In the genomic region with DNA sequence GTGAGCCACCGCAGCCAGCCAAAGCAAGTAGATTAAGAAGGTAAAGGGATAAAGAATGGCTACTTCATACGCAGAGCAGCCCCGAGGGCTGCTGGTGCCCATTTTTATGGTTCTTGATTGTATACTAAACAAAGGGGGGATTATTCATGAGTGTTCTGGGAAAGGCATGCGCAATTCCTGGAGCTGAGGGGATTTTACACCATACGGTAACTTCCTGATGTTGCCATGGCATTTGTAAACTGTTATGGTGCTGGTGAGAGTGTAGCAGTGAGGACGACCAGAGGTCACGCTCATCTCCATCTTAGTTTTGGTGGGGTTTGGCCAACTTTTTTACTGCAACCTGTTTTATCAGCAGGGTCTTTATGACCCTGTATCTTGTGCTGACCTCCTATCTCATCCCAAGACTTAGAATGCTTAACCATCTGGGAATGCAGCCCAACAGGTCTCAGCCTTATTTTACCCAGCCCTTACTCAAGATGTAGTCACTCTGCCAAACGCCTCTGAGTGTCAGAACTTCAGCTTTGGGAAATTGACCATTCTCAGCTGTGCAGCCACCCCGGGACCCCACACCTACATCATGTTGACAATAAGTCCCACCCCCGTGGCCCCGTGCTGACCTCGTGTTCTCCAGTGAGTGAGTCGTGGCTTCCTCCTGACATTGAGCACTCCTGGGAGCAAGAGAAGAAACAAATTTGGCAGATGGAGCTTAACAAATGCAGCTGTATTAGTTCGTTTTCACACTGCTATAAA, we compare ENCODE assay signal across 18 cellular contexts.
DNase-seq lines count a peak whose midpoint lies in the region; ATAC-seq and TF ChIP-seq lines count a peak whose summit lies in the region.
"Had no signal": no experiment of that assay in that cellular context is flagged by ENCODE, and none has a peak within 500 bp of the region (broad histone marks: within the 10 kb centered on the region; RNA-seq: fewer than 3 reads in every experiment).

No MANE protein-coding gene starts in this region.

- H3K9me3 ChIP-seq in HAP-1 (no peaks in the 10 kb centered on the region), smooth muscle cell (replicated peaks; ENCODE audit: low read depth) (no peaks in the 10 kb centered on the region)
- H3K9me3 ChIP-seq: BE2C had no signal

- in situ Hi-C loops in HAP-1 (cut with MboI; ENCODE audit: low sequenced_read_pairs): no loop called here

- no peak overlapping the region for H2AFZ ChIP-seq in smooth muscle cell (ENCODE audit: low read depth)

- H3K4me1 ChIP-seq in HAP-1 (peaks cover 3% of the 10 kb centered on the region; the same call in 1 of the 2 replicates), smooth muscle cell (ENCODE audit: low read depth) (no peaks in the 10 kb centered on the region)

- CTCF ChIA-PET in activated CD8-positive, alpha-beta memory T cell treated with anti-CD3 and anti-CD28 coated beads, Interleukin-2, amount 10 ng/mL, durations not matched to agents 7 days and 5 days (lab: Charles Lee): interaction anchor here (0.7 kb wide), 1 partner anchor 38 kb away, joined by 3 read pairs; no protein-coding TSS in a partner anchor

- no peaks in the 10 kb centered on the region for H3K27me3 Mint-ChIP-seq in activated CD8-positive, alpha-beta memory T cell treated with anti-CD3 and anti-CD28 coated beads, Interleukin-2, amount 10 ng/mL, durations not matched to agents 7 days and 5 days

- H3K9me3 Mint-ChIP-seq in activated CD8-positive, alpha-beta memory T cell treated with anti-CD3 and anti-CD28 coated beads, Interleukin-2, amount 10 ng/mL, durations not matched to agents 7 days and 5 days (ENCODE audit: low read depth): no peaks in the 10 kb centered on the region
- H3K9me3 Mint-ChIP-seq: mesothelial cell of epicardium had no signal

- no peaks in the 10 kb centered on the region for H3K36me3 Mint-ChIP-seq in activated CD8-positive, alpha-beta memory T cell treated with anti-CD3 and anti-CD28 coated beads, Interleukin-2, amount 10 ng/mL, durations not matched to agents 7 days and 5 days
- H3K36me3 Mint-ChIP-seq: mesothelial cell of epicardium, WTC11 had no signal

- H3K4me3 Mint-ChIP-seq in activated CD8-positive, alpha-beta memory T cell treated with anti-CD3 and anti-CD28 coated beads, Interleukin-2, amount 10 ng/mL, durations not matched to agents 7 days and 5 days: no peak overlapping the region
- H3K4me3 Mint-ChIP-seq: mesothelial cell of epicardium, WTC11 had no signal

- H3F3A ChIP-seq in smooth muscle cell (ENCODE audit: low read depth): no peaks in the 10 kb centered on the region

- peak; percentile 76 to 85 for DNase-seq in HAP-1 (ENCODE audit: low spot score in 2 of 2)
- peak; percentile 15 for DNase-seq in activated CD8-positive, alpha-beta memory T cell treated with anti-CD3 and anti-CD28 coated beads, Interleukin-2, amount 10 ng/mL, durations not matched to agents 7 days and 5 days
- DNase-seq in fibroblast of villous mesenchyme (ENCODE audit: low read depth): peak; percentile 50
- peak; percentile 3 for DNase-seq in stromal cell of bone marrow (ENCODE audit: low read depth)
- DNase-seq in GM10266 (ENCODE audit: extremely low spot score): no peak
- DNase-seq in smooth muscle cell (lab: John Stamatoyannopoulos, UW; ENCODE audit: unreplicated experiment): no peak
- DNase-seq in activated CD4-positive, CD25-positive, alpha-beta regulatory T cell treated with anti-CD3 and anti-CD28 coated beads, Interleukin-2, amount 50 U/mL, for 72 hours: no peak
- DNase-seq: aorta; BE2C; heart right ventricle; islet precursor cell; NCI-H82; retina; stimulated activated CD4-positive, alpha-beta T cell treated with anti-CD3 and anti-CD28 coated beads, Interleukin-1b, Interleukin-23, amount 100 ng/mL, for 48 hours; T-helper 1 cell had no signal

- 84% methylated on average over 14 of the region's 14 CpGs for WGBS in smooth muscle cell (ENCODE audit: low lambda C conversion rate)

- H3K79me2 ChIP-seq in smooth muscle cell (ENCODE audit: low read depth): no peaks in the 10 kb centered on the region

- no peak overlapping the region for H3K27ac Mint-ChIP-seq in activated CD8-positive, alpha-beta memory T cell treated with anti-CD3 and anti-CD28 coated beads, Interleukin-2, amount 10 ng/mL, durations not matched to agents 7 days and 5 days
- H3K27ac Mint-ChIP-seq: WTC11 had no signal

- H3K27me3 ChIP-seq in HAP-1 (ENCODE audit: low read depth) (no peaks in the 10 kb centered on the region), smooth muscle cell (ENCODE audit: low read depth) (no peaks in the 10 kb centered on the region)
- H3K27me3 ChIP-seq: BE2C, heart right ventricle had no signal

- no peaks in the 10 kb centered on the region for H4K20me1 ChIP-seq in smooth muscle cell (ENCODE audit: low read depth)

- no peak overlapping the region for H3K9ac ChIP-seq in smooth muscle cell (ENCODE audit: low read depth)

- no peak overlapping the region for H3K27ac ChIP-seq in smooth muscle cell (ENCODE audit: low read depth)
- H3K27ac ChIP-seq: coronary artery had no signal

- no peak overlapping the region for H3K4me2 ChIP-seq in smooth muscle cell

- H3K36me3 ChIP-seq in HAP-1 (replicated peaks) (no peaks in the 10 kb centered on the region), smooth muscle cell (ENCODE audit: low read depth) (no peaks in the 10 kb centered on the region)
- H3K36me3 ChIP-seq: heart right ventricle had no signal

- H3K4me3 ChIP-seq in HAP-1: no peak overlapping the region
- no peak overlapping the region for H3K4me3 ChIP-seq in fibroblast of villous mesenchyme (ENCODE audit: low read depth, low read length)
- no peak overlapping the region for H3K4me3 ChIP-seq in smooth muscle cell
- H3K4me3 ChIP-seq: coronary artery, heart right ventricle had no signal

- TF ChIP-seq CTCF in fibroblast of villous mesenchyme (IDR thresholded peaks at IDR 0.05; ENCODE audit: insufficient read depth, low read depth, low read length) (no peak), GM10266 (IDR thresholded peaks at IDR 0.05; ENCODE audit: control insufficient read depth, insufficient read depth, low read depth, missing control alignments) (no peak), smooth muscle cell (IDR thresholded peaks at IDR 0.05; ENCODE audit: borderline replicate concordance, insufficient read depth, poor library complexity, severe bottlenecking) (no peak)

- H3K4me1 Mint-ChIP-seq in activated CD8-positive, alpha-beta memory T cell treated with anti-CD3 and anti-CD28 coated beads, Interleukin-2, amount 10 ng/mL, durations not matched to agents 7 days and 5 days: peaks cover 7% of the 10 kb centered on the region

- ATAC-seq in activated CD8-positive, alpha-beta memory T cell treated with anti-CD3 and anti-CD28 coated beads, Interleukin-2, amount 10 ng/mL, durations not matched to agents 7 days and 5 days: no peak
- ATAC-seq: WTC11 had no signal

Comparison
In these comparisons a context has a peak if more than half of its experiments do, and no peak if none do; other contexts are left out.
1. DNase-seq: peak in HAP-1 (2 of 2), activated CD8-positive, alpha-beta memory T cell treated with anti-CD3 and anti-CD28 coated beads, Interleukin-2, amount 10 ng/mL, durations not matched to agents 7 days and 5 days (single experiment), fibroblast of villous mesenchyme (single experiment) and stromal cell of bone marrow (single experiment); none in GM10266 (single experiment), smooth muscle cell (single experiment) and activated CD4-positive, CD25-positive, alpha-beta regulatory T cell treated with anti-CD3 and anti-CD28 coated beads, Interleukin-2, amount 50 U/mL, for 72 hours (single experiment).